In genomic region chr21:44052071-44052829, GRCh38 we compare ENCODE assay signal across 12 cellular contexts. TPM values are rescaled to one million over a fixed set of nuclear protein-coding genes. Genes with fewer than 3 reads are reported as not detected.
A peak's percentile ranks its signal among the peaks of the same experiment; 100 is the strongest.
DNase-seq lines count a peak whose midpoint lies in the region; ATAC-seq and TF ChIP-seq lines count a peak whose summit lies in the region.
"Had no signal": no experiment of that assay in that cellular context is flagged by ENCODE, and none has a peak within 500 bp of the region (broad histone marks: within the 10 kb centered on the region; RNA-seq: fewer than 3 reads in every experiment).

No MANE protein-coding gene starts in this region.

- no peak for TF ChIP-seq POLR2A in tibial nerve (IDR thresholded peaks at IDR 0.05)

- H3K9me3 Mint-ChIP-seq in activated T-cell treated with anti-CD3 and anti-CD28 coated beads, Interleukin-2, amount 50 U/mL, for 24 hours, result no peaks in the 10 kb centered on the region
- H3K9me3 Mint-ChIP-seq in activated CD8-positive, alpha-beta T cell treated with anti-CD3 and anti-CD28 coated beads for 36 hours, result no peaks in the 10 kb centered on the region
- H3K9me3 Mint-ChIP-seq: activated naive CD4-positive, alpha-beta T cell treated with anti-CD3 and anti-CD28 coated beads, Interleukin-2, amount 50 U/mL, for 24 hours had no signal

- H3K27ac ChIP-seq in lower lobe of right lung (peak overlapping the region; percentile 51), tibial nerve (peak overlapping the region; percentile 35 to 84 (median 73))
- H3K27ac ChIP-seq: foreskin keratinocyte, parathyroid adenoma had no signal

- H3K36me3 ChIP-seq in lower lobe of right lung, result peaks cover 47% of the 10 kb centered on the region
- H3K36me3 ChIP-seq in tibial nerve, result peaks cover 0 to 26% (median 0%) of the 10 kb centered on the region in 3 donors

- no peak for TF ChIP-seq CTCF in lower lobe of right lung (IDR thresholded peaks at IDR 0.05)
- no peak for TF ChIP-seq CTCF in tibial nerve (IDR thresholded peaks at IDR 0.05)
- TF ChIP-seq CTCF in activated CD8-positive, alpha-beta T cell treated with anti-CD3 and anti-CD28 coated beads for 36 hours (IDR thresholded peaks at IDR 0.05), result no peak

- no peak overlapping the region for H3K4me3 Mint-ChIP-seq in activated T-cell treated with anti-CD3 and anti-CD28 coated beads, Interleukin-2, amount 50 U/mL, for 24 hours
- H3K4me3 Mint-ChIP-seq in activated CD8-positive, alpha-beta T cell treated with anti-CD3 and anti-CD28 coated beads for 36 hours, result no peak overlapping the region
- H3K4me3 Mint-ChIP-seq: activated naive CD4-positive, alpha-beta T cell treated with anti-CD3 and anti-CD28 coated beads, Interleukin-2, amount 50 U/mL, for 24 hours had no signal

- H3K4me3 ChIP-seq in lower lobe of right lung (no peak overlapping the region), tibial nerve (no peak overlapping the region)

- peaks cover 31% of the 10 kb centered on the region for H3K4me1 Mint-ChIP-seq in activated T-cell treated with anti-CD3 and anti-CD28 coated beads, Interleukin-2, amount 50 U/mL, for 24 hours (ENCODE audit: low read depth)
- H3K4me1 Mint-ChIP-seq in activated CD8-positive, alpha-beta T cell treated with anti-CD3 and anti-CD28 coated beads for 36 hours (ENCODE audit: low read depth), result peaks cover 11% of the 10 kb centered on the region

- H3K4me1 ChIP-seq in lower lobe of right lung (peaks cover 37% of the 10 kb centered on the region), tibial nerve (peaks cover 0 to 73% (median 12%) of the 10 kb centered on the region in 4 donors)
- H3K4me1 ChIP-seq: parathyroid adenoma had no signal

- WGBS in tibial nerve, 2 donors, result 75 to 78% methylated on average over 14 of the region's 14 CpGs

- no peak for TF ChIP-seq EP300 in tibial nerve (IDR thresholded peaks at IDR 0.05)

- H3K27me3 ChIP-seq in lower lobe of right lung (ENCODE audit: low read depth) (no peaks in the 10 kb centered on the region), tibial nerve (no peaks in the 10 kb centered on the region)
- H3K27me3 ChIP-seq: foreskin keratinocyte had no signal

- H3K36me3 Mint-ChIP-seq in activated T-cell treated with anti-CD3 and anti-CD28 coated beads, Interleukin-2, amount 50 U/mL, for 24 hours (ENCODE audit: low read depth), result peaks cover 92% of the 10 kb centered on the region
- H3K36me3 Mint-ChIP-seq in activated CD8-positive, alpha-beta T cell treated with anti-CD3 and anti-CD28 coated beads for 36 hours (ENCODE audit: low read depth), result peaks cover 20% of the 10 kb centered on the region

- H3K27ac Mint-ChIP-seq in activated T-cell treated with anti-CD3 and anti-CD28 coated beads, Interleukin-2, amount 50 U/mL, for 24 hours, result peak overlapping the region; percentile 80
- H3K27ac Mint-ChIP-seq in activated CD8-positive, alpha-beta T cell treated with anti-CD3 and anti-CD28 coated beads for 36 hours, result no peak overlapping the region

- no peaks in the 10 kb centered on the region for H3K27me3 Mint-ChIP-seq in activated T-cell treated with anti-CD3 and anti-CD28 coated beads, Interleukin-2, amount 50 U/mL, for 24 hours
- H3K27me3 Mint-ChIP-seq in activated CD8-positive, alpha-beta T cell treated with anti-CD3 and anti-CD28 coated beads for 36 hours, result no peaks in the 10 kb centered on the region
- H3K27me3 Mint-ChIP-seq: activated naive CD4-positive, alpha-beta T cell treated with anti-CD3 and anti-CD28 coated beads, Interleukin-2, amount 50 U/mL, for 24 hours had no signal

- intact Hi-C loops in lower lobe of right lung (cut with DNase I), result no loop called here
- intact Hi-C loops in activated CD8-positive, alpha-beta T cell treated with anti-CD3 and anti-CD28 coated beads for 36 hours (cut with micrococcal nuclease), result no loop called here

- CTCF ChIA-PET in activated CD8-positive, alpha-beta T cell treated with anti-CD3 and anti-CD28 coated beads for 36 hours (lab: Charles Lee), result no interaction called here

- POLR2A ChIA-PET in activated CD8-positive, alpha-beta T cell treated with anti-CD3 and anti-CD28 coated beads for 36 hours (lab: Charles Lee), result interaction anchor here (1.0 kb wide), 1 partner anchor 13 kb away, joined by 5 read pairs; no protein-coding TSS in a partner anchor

- peak; percentile 51 to 67 for ATAC-seq in lower lobe of right lung
- ATAC-seq in activated CD8-positive, alpha-beta T cell treated with anti-CD3 and anti-CD28 coated beads for 36 hours, result no peak
- no peak for ATAC-seq in GM21423 (IDR thresholded peaks at IDR 0.05; ENCODE audit: unreplicated experiment)
- ATAC-seq: foreskin keratinocyte had no signal

- no peaks in the 10 kb centered on the region for H3K9me3 ChIP-seq in lower lobe of right lung
- no peaks in the 10 kb centered on the region for H3K9me3 ChIP-seq in tibial nerve

- DNase-seq in activated T-cell treated with anti-CD3 and anti-CD28 coated beads, Interleukin-2, amount 50 U/mL, for 24 hours, result no peak
- no peak for DNase-seq in activated T-cell treated with anti-CD3 and anti-CD28 coated beads for 4 hours
- DNase-seq in cerebellar cortex (ENCODE audit: low spot score), result peak; percentile 38
- DNase-seq in lower lobe of right lung, result no peak
- DNase-seq in tibial nerve (ENCODE audit: low spot score in 2 of 2), result no peak
- DNase-seq in activated CD8-positive, alpha-beta T cell treated with anti-CD3 and anti-CD28 coated beads for 36 hours, result no peak
- no peak for DNase-seq in inferior parietal cortex (ENCODE audit: extremely low spot score)
- DNase-seq: foreskin keratinocyte, NCI-H1930 had no signal

RNA-seq across cellular contexts. Expression of gene TRAPPC10, which starts 40.1 kb away (rescaled TPM):
- total RNA-seq in lower lobe of right lung (47.4 TPM), tibial nerve (10 to 100 TPM; 27.7 to 53.8 (median 38.4) TPM)
- 10 to 100 TPM; 44.1 to 45.4 TPM for total RNA-seq in activated CD8-positive, alpha-beta T cell treated with anti-CD3 and anti-CD28 coated beads for 36 hours

RNA-seq across cellular contexts. Expression of gene PWP2, which starts 54.9 kb away (rescaled TPM):
- total RNA-seq in lower lobe of right lung (10.9 TPM), tibial nerve (10 to 100 TPM in 3 of 4 donors, 1 to 10 TPM in 1; 4.7 to 22.0 (median 14.2) TPM)
- total RNA-seq in activated CD8-positive, alpha-beta T cell treated with anti-CD3 and anti-CD28 coated beads for 36 hours, result 10 to 100 TPM in 1 of 2 experiments, 1 to 10 TPM in 1; 9.3 to 10.1 TPM

Comparison
In these comparisons a context has a peak if more than half of its experiments do, and no peak if none do; other contexts are left out.
1. ATAC-seq: peak in lower lobe of right lung (2 of 2); none in activated CD8-positive, alpha-beta T cell treated with anti-CD3 and anti-CD28 coated beads for 36 hours (single experiment) and GM21423 (single experiment).